ENCODE assay signal across 5 cellular contexts in the genomic region with DNA sequence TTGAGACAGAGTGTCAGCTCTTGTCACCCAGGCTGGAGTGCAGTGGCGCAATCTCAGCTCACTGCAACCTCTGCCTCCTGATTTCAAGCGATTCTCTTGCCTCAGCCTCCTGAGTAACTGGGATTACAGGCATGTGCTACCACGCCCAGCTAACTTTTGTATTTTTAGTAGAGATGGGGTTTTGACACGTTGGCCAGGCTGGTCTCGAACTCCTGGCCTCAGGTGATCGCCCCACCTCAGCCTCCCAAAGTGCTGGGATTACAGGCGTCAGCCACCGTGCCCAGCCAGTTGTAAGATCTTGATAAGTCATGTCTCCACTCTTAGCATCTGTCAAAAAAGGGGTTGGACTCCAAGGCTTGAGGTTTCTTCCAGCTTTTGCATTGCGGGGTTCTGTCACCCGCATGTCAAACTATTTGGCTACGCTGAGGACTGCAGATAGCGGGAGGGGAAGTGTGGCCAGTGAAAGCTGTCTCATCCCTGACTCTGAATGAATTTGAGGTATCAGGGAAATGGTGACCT. TPM values are rescaled to one million over a fixed set of nuclear protein-coding genes. Genes with fewer than 3 reads are reported as not detected.
"Had no signal": no experiment of that assay in that cellular context is flagged by ENCODE, and none has a peak within 500 bp of the region (broad histone marks: within the 10 kb centered on the region; RNA-seq: fewer than 3 reads in every experiment).

No MANE protein-coding gene starts in this region.

RNA-seq across cellular contexts. Expression of a gene that starts 50.8 kb away (rescaled TPM):
- total RNA-seq: mononuclear cell, natural killer cell, occipital lobe, progenitor cell of endocrine pancreas, vagina had no signal
